ENCODE assay signal across 12 cellular contexts in genomic region chr6:166156942-166157341, GRCh38. TPM values are rescaled to one million over a fixed set of nuclear protein-coding genes. Genes with fewer than 3 reads are reported as not detected.
A peak's percentile ranks its signal among the peaks of the same experiment; 100 is the strongest.
DNase-seq lines count a peak whose midpoint lies in the region; ATAC-seq, FAIRE-seq and TF ChIP-seq lines count a peak whose summit lies in the region.
"Had no signal": no experiment of that assay in that cellular context is flagged by ENCODE, and none has a peak within 500 bp of the region (broad histone marks: within the 10 kb centered on the region; RNA-seq: fewer than 3 reads in every experiment).

No MANE protein-coding gene starts in this region.

- H3K4me1 Mint-ChIP-seq in osteocyte (ENCODE audit: unreplicated experiment), result no peaks in the 10 kb centered on the region
- H3K4me1 Mint-ChIP-seq: activated CD4-positive, alpha-beta T cell treated with anti-CD3 and anti-CD28 coated beads for 36 hours had no signal

- H3K27me3 Mint-ChIP-seq in osteocyte (ENCODE audit: unreplicated experiment), result peaks cover 15% of the 10 kb centered on the region

- H3K36me3 Mint-ChIP-seq in osteocyte (ENCODE audit: unreplicated experiment), result no peaks in the 10 kb centered on the region

- DNase-seq in LNCaP clone FGC (ENCODE audit: low read depth), result no peak
- peak; percentile 5 for DNase-seq in cerebellum (ENCODE audit: low spot score)
- no peak for DNase-seq in osteocyte (ENCODE audit: extremely low spot score, unreplicated experiment)
- DNase-seq in DMS79 (lab: John Stamatoyannopoulos, UW), result no peak
- DNase-seq: activated CD4-positive, alpha-beta T cell treated with anti-CD3 and anti-CD28 coated beads for 36 hours; amniotic stem cell; mesenchymal stem cell; stomach had no signal

- H3K4me3 Mint-ChIP-seq in osteocyte (ENCODE audit: unreplicated experiment), result no peak overlapping the region
- H3K4me3 Mint-ChIP-seq: activated CD4-positive, alpha-beta T cell treated with anti-CD3 and anti-CD28 coated beads for 36 hours had no signal

- ATAC-seq in GM21786 (IDR thresholded peaks at IDR 0.05; ENCODE audit: unreplicated experiment) (no peak), HG02798 (IDR thresholded peaks at IDR 0.05; ENCODE audit: poor library complexity, unreplicated experiment) (no peak)
- ATAC-seq: activated CD4-positive, alpha-beta T cell treated with anti-CD3 and anti-CD28 coated beads for 36 hours had no signal

- H3K9me3 Mint-ChIP-seq in osteocyte (ENCODE audit: unreplicated experiment), result no peaks in the 10 kb centered on the region

- H3K4me3 ChIP-seq in LNCaP clone FGC (ENCODE audit: low read depth, low read length), result no peak overlapping the region
- H3K4me3 ChIP-seq: stomach had no signal

- peak; percentile 62 for TF ChIP-seq CTCF in LNCaP clone FGC (IDR thresholded peaks at IDR 0.05; ENCODE audit: control insufficient read depth, extremely low read depth, insufficient read depth)
- peak; percentile 51 for TF ChIP-seq CTCF in osteocyte (IDR thresholded peaks at IDR 0.05)

- no peak overlapping the region for H3K27ac Mint-ChIP-seq in osteocyte (ENCODE audit: unreplicated experiment)
- H3K27ac Mint-ChIP-seq: activated CD4-positive, alpha-beta T cell treated with anti-CD3 and anti-CD28 coated beads for 36 hours had no signal

- FAIRE-seq in G401.6 (lab: Jason Lieb, UNC), result peak; percentile 96

RNA-seq across cellular contexts. Expression of gene TBXT, which starts 10.7 kb away (rescaled TPM):
- total RNA-seq in cerebellum, result not detected
- total RNA-seq in osteocyte, result not detected in 2 replicates
- total RNA-seq: activated CD4-positive, alpha-beta T cell treated with anti-CD3 and anti-CD28 coated beads for 36 hours; fibroblast of lung; stomach had no signal
